Comparison of ENCODE assay signal across 19 cellular contexts in genomic region chr3:41700155-41700554, GRCh38.
DNase-seq lines count a peak whose midpoint lies in the region; ATAC-seq, FAIRE-seq and TF ChIP-seq lines count a peak whose summit lies in the region.
"Had no signal": no experiment of that assay in that cellular context is flagged by ENCODE, and none has a peak within 500 bp of the region (broad histone marks: within the 10 kb centered on the region; RNA-seq: fewer than 3 reads in every experiment).

No MANE protein-coding gene starts in this region.

- no peak overlapping the region for H3K9ac ChIP-seq in astrocyte (ENCODE audit: low read length)
- no peak overlapping the region for H3K9ac ChIP-seq in endothelial cell of umbilical vein (replicated peaks; ENCODE audit: extremely low read depth, insufficient read depth, low read length)

- no peaks in the 10 kb centered on the region for H3K36me3 Mint-ChIP-seq in astrocyte (ENCODE audit: low read depth, unreplicated experiment)

- H3K9me3 ChIP-seq in HEK293 (ENCODE audit: control insufficient read depth, insufficient read depth, low read depth, low read length) (no peaks in the 10 kb centered on the region), astrocyte (ENCODE audit: insufficient read depth, low read depth, low read length) (no peaks in the 10 kb centered on the region), endothelial cell of umbilical vein (replicated peaks; ENCODE audit: control insufficient read depth, insufficient read depth, low read length) (no peaks in the 10 kb centered on the region), adrenal gland (replicated peaks in 1 of 3) (no peaks in the 10 kb centered on the region)

- no peaks in the 10 kb centered on the region for H3K36me3 ChIP-seq in HEK293 (ENCODE audit: control insufficient read depth in 2 of 2, insufficient read depth in 1 of 2, low read length in 2 of 2)
- no peaks in the 10 kb centered on the region for H3K36me3 ChIP-seq in astrocyte (ENCODE audit: insufficient read depth, low read length)
- no peaks in the 10 kb centered on the region for H3K36me3 ChIP-seq in endothelial cell of umbilical vein (ENCODE audit: control insufficient read depth in 2 of 2, extremely low read depth in 1 of 2, insufficient read depth in 2 of 2, low read length in 2 of 2)
- no peaks in the 10 kb centered on the region for H3K36me3 ChIP-seq in adrenal gland (replicated peaks in 1 of 2)

- intact Hi-C loops in endothelial cell of umbilical vein (cut with micrococcal nuclease) = no loop called here
- intact Hi-C loops in adrenal gland (cut with DNase I) = no loop called here

- WGBS in adrenal gland, 4 donors = 93 to 100% (median 100%) methylated on average over 1 of the region's 1 CpG

- H2AFZ ChIP-seq in astrocyte (ENCODE audit: low read depth, low read length) (no peak overlapping the region), endothelial cell of umbilical vein (ENCODE audit: low read depth, low read length) (no peak overlapping the region)

- H4K20me1 ChIP-seq in astrocyte (ENCODE audit: insufficient read depth, low read length) = no peaks in the 10 kb centered on the region
- no peaks in the 10 kb centered on the region for H4K20me1 ChIP-seq in endothelial cell of umbilical vein (replicated peaks; ENCODE audit: control insufficient read depth, extremely low read depth, insufficient read depth, low read length)

- no peaks in the 10 kb centered on the region for H3K27me3 Mint-ChIP-seq in astrocyte (ENCODE audit: low read depth, unreplicated experiment)
- H3K27me3 Mint-ChIP-seq: CD4-positive, alpha-beta memory T cell had no signal

- H3K27me3 ChIP-seq in astrocyte (ENCODE audit: insufficient read depth, low read length) (no peaks in the 10 kb centered on the region), endothelial cell of umbilical vein (ENCODE audit: control insufficient read depth in 2 of 2, insufficient read depth in 2 of 2, low read length in 2 of 2) (no peaks in the 10 kb centered on the region), adrenal gland (no peaks in the 10 kb centered on the region)

- ATAC-seq in HG03521 (IDR thresholded peaks at IDR 0.05; ENCODE audit: unreplicated experiment) (no peak), GM21447 (IDR thresholded peaks at IDR 0.05; ENCODE audit: unreplicated experiment) (no peak)
- ATAC-seq: HCT116 had no signal

- H3K4me3 ChIP-seq in HEK293 (ENCODE audit: low read depth, low read length) (no peak overlapping the region), astrocyte (ENCODE audit: insufficient read depth, low read depth, low read length) (no peak overlapping the region), endothelial cell of umbilical vein (replicated peaks in 1 of 3; ENCODE audit: insufficient read depth in 1 of 3, low read depth in 1 of 3, low read length in 3 of 3) (no peak overlapping the region), adrenal gland (no peak overlapping the region)

- H3K4me1 Mint-ChIP-seq in astrocyte (ENCODE audit: low read depth, unreplicated experiment) = peaks cover 9% of the 10 kb centered on the region
- H3K4me1 Mint-ChIP-seq: CD4-positive, alpha-beta memory T cell had no signal

- POLR2A ChIA-PET in HEK293 (lab: Yijun Ruan, JAX) (no interaction called here), endothelial cell of umbilical vein (lab: Charles Lee) (no interaction called here)

- no peak for TF ChIP-seq POLR2A in endothelial cell of umbilical vein (IDR thresholded peaks at IDR 0.05; ENCODE audit: low read depth, low read length)
- no peak for TF ChIP-seq POLR2A in adrenal gland (IDR thresholded peaks at IDR 0.05)

- H3K4me1 ChIP-seq in HEK293 (ENCODE audit: control insufficient read depth, insufficient read depth, low read length) = 0 out of 2 replicates have a peak, but pooled peaks cover 5% of the 10 kb centered on the region
- no peaks in the 10 kb centered on the region for H3K4me1 ChIP-seq in astrocyte (ENCODE audit: insufficient read depth, low read length)
- peaks cover 8% of the 10 kb centered on the region for H3K4me1 ChIP-seq in endothelial cell of umbilical vein (ENCODE audit: control insufficient read depth, extremely low read depth, insufficient read depth, low read length)
- H3K4me1 ChIP-seq in adrenal gland (replicated peaks in 1 of 2) = no peaks in the 10 kb centered on the region

- no peaks in the 10 kb centered on the region for H3K9me3 Mint-ChIP-seq in astrocyte (ENCODE audit: unreplicated experiment)
- H3K9me3 Mint-ChIP-seq: HFFc6 had no signal

- no peak overlapping the region for H3K4me3 Mint-ChIP-seq in astrocyte (ENCODE audit: unreplicated experiment)
- H3K4me3 Mint-ChIP-seq: CD4-positive, alpha-beta memory T cell; HFFc6 had no signal

- H3K4me2 ChIP-seq in astrocyte (ENCODE audit: low read length) (no peak overlapping the region), endothelial cell of umbilical vein (ENCODE audit: insufficient read depth, low read length) (no peak overlapping the region)

- TF ChIP-seq CTCF in HEK293 (tag by site-specific recombination; IDR thresholded peaks at IDR 0.05) (no peak), astrocyte (IDR thresholded peaks at IDR 0.05; ENCODE audit: insufficient read depth, low read depth, low read length) (no peak), endothelial cell of umbilical vein (IDR thresholded peaks at IDR 0.05; ENCODE audit: extremely low read depth in 1 of 2, insufficient read depth in 1 of 2, low read depth in 1 of 2, low read length in 2 of 2) (no peak), adrenal gland (IDR thresholded peaks at IDR 0.05) (no peak)

- peak overlapping the region; percentile 23 for H3K27ac Mint-ChIP-seq in astrocyte (ENCODE audit: unreplicated experiment)
- H3K27ac Mint-ChIP-seq: CD4-positive, alpha-beta memory T cell; HFFc6 had no signal

- CTCF ChIA-PET in HEK293 (lab: Yijun Ruan, JAX) = no interaction called here
- CTCF ChIA-PET in endothelial cell of umbilical vein (lab: Charles Lee) = no interaction called here

- no TSS peak for BruUV-seq in endothelial cell of umbilical vein (replicated peaks; lab: Mats Ljungman, UMichigan)

- no peak overlapping the region for H3K27ac ChIP-seq in HEK293 (ENCODE audit: extremely low read depth, low read depth, low read length)
- H3K27ac ChIP-seq in astrocyte (ENCODE audit: low read depth, low read length) = no peak overlapping the region
- H3K27ac ChIP-seq in endothelial cell of umbilical vein (ENCODE audit: insufficient read depth, low read depth, low read length) = no peak overlapping the region
- no peak overlapping the region for H3K27ac ChIP-seq in adrenal gland

- no peaks in the 10 kb centered on the region for H3K9me1 ChIP-seq in endothelial cell of umbilical vein (replicated peaks; ENCODE audit: control insufficient read depth, extremely low read depth, insufficient read depth, low read length)

- H3K79me2 ChIP-seq in astrocyte (ENCODE audit: insufficient read depth, low read length) (no peaks in the 10 kb centered on the region), endothelial cell of umbilical vein (ENCODE audit: control insufficient read depth, insufficient read depth, low read length) (no peaks in the 10 kb centered on the region)

- no peak for FAIRE-seq in astrocyte (lab: Jason Lieb, UNC)
- FAIRE-seq in endothelial cell of umbilical vein (lab: Jason Lieb, UNC) = peak; percentile 49
- FAIRE-seq: GM18507, H1 had no signal

- dilution Hi-C loops in endothelial cell of umbilical vein (cut with MboI; ENCODE audit: extremely low pct_ligation_motif_present, low sequenced_read_pairs) = no loop called here

- DNase-seq in astrocyte (ENCODE audit: low read depth) (no peak), endothelial cell of umbilical vein (ENCODE audit: low read depth, low spot score) (peak; percentile 23), adrenal gland (no peak)
- no peak for DNase-seq in activated effector memory CD4-positive, alpha-beta T cell treated with Interleukin-2 at 50 U/mL for 16 hours
- DNase-seq: C1 segment of cervical spinal cord; Calu3; CD4-positive, alpha-beta memory T cell; COR-L47; DMS53; DMS79 treated with DMSO at 0.1 percent for 48 hours; GF-D8; H7; HFFc6 had no signal

TF ChIP-seq in HEK293, 187 proteins besides CTCF, POLR2A, EP300 and RAD21:
- TF ChIP-seq ZIC2 (tag by site-specific recombination; IDR thresholded peaks at IDR 0.05) (peak; percentile 45; the same call in 1 of the 2 replicates), ZNF292 (tag by site-specific recombination; IDR thresholded peaks at IDR 0.05; ENCODE audit: borderline replicate concordance, low read depth) (no peak)

TF ChIP-seq in endothelial cell of umbilical vein, 7 proteins besides CTCF, POLR2A, EP300 and RAD21:
- TF ChIP-seq FOS (IDR thresholded peaks at IDR 0.05; ENCODE audit: borderline replicate concordance, insufficient read depth, low read length) (no peak), MAX (IDR thresholded peaks at IDR 0.05; ENCODE audit: insufficient read depth, insufficient read length) (no peak), JUN (IDR thresholded peaks at IDR 0.05; ENCODE audit: borderline replicate concordance, insufficient read depth, insufficient read length, low read depth) (no peak), POLR2AphosphoS5 (IDR thresholded peaks at IDR 0.05; ENCODE audit: insufficient read depth, low read depth, low read length) (no peak), GATA2 (IDR thresholded peaks at IDR 0.05; ENCODE audit: insufficient read depth, insufficient read length, low read depth, low read length) (peak; percentile 13), EZH2 (IDR thresholded peaks at IDR 0.05; ENCODE audit: borderline replicate concordance, low read depth, low read length, severe bottlenecking) (no peak), MYC (IDR thresholded peaks at IDR 0.05; ENCODE audit: low read depth, low read length) (no peak)
